In genomic region chr3:108477511-108478147, GRCh38 we compare ENCODE assay signal across 8 cellular contexts. TPM values are rescaled to one million over a fixed set of nuclear protein-coding genes. Genes with fewer than 3 reads are reported as not detected.
A peak's percentile ranks its signal among the peaks of the same experiment; 100 is the strongest.
DNase-seq lines count a peak whose midpoint lies in the region; ATAC-seq and TF ChIP-seq lines count a peak whose summit lies in the region.

No MANE protein-coding gene starts in this region.

- no peak overlapping the region for H3K27ac Mint-ChIP-seq in activated CD4-positive, alpha-beta T cell treated with anti-CD3 and anti-CD28 coated beads for 36 hours

- intact Hi-C loops in Right ventricle myocardium superior (cut with DNase I) = loop anchor here (10.0 kb wide), 1 partner anchor 543 kb away; no protein-coding TSS in a partner anchor
- intact Hi-C loops in Right ventricle myocardium inferior (cut with DNase I) = loop anchor here (5.0 to 10.0 kb wide), 2 partner anchors 253 to 540 kb away; partner anchors contain the start of gene IFT57
- intact Hi-C loops in activated CD4-positive, alpha-beta T cell treated with anti-CD3 and anti-CD28 coated beads for 36 hours (cut with DNase I, micrococcal nuclease) = loop anchor here (1.0 to 10.0 kb wide), 7 partner anchors 70 to 1241 kb away; no protein-coding TSS in a partner anchor

- no peaks in the 10 kb centered on the region for H3K27me3 ChIP-seq in lung (ENCODE audit: control insufficient read depth, insufficient read depth)

- WGBS in lung, 2 donors = 24% methylated on average over 4 of the region's 4 CpGs

- no peaks in the 10 kb centered on the region for H3K4me1 ChIP-seq in lung (ENCODE audit: control insufficient read depth in 2 of 2, insufficient read depth in 2 of 2, low read length in 2 of 2)

- no peak for DNase-seq in Right ventricle myocardium superior
- DNase-seq in Right ventricle myocardium inferior (ENCODE audit: missing footprints) = no peak
- peak; percentile 69 for DNase-seq in NCI-H510A treated with DMSO at 0.1 percent for 48 hours (lab: John Stamatoyannopoulos, UW)
- peak; percentile 78 for DNase-seq in activated CD4-positive, alpha-beta T cell treated with anti-CD3 and anti-CD28 coated beads for 36 hours
- DNase-seq in coronary artery (ENCODE audit: low spot score) = no peak
- peak; percentile 57 for DNase-seq in lung (ENCODE audit: low spot score)
- peak; percentile 16 to 31 for DNase-seq in stimulated activated CD8-positive, alpha-beta memory T cell treated with anti-CD3 and anti-CD28 coated beads, Interleukin-4, amount 100 ng/mL, for 1 hour (ENCODE audit: low read depth in 2 of 2, low spot score in 1 of 2)

- no peaks in the 10 kb centered on the region for H3K9me3 Mint-ChIP-seq in activated CD4-positive, alpha-beta T cell treated with anti-CD3 and anti-CD28 coated beads for 36 hours (ENCODE audit: low read depth)

- TF ChIP-seq CTCF in coronary artery (IDR thresholded peaks at IDR 0.05) (peak; percentile 53), lung (IDR thresholded peaks at IDR 0.05; ENCODE audit: control extremely low read depth, extremely low read depth) (peak; percentile 42)

- POLR2A ChIA-PET in activated CD4-positive, alpha-beta T cell treated with anti-CD3 and anti-CD28 coated beads for 36 hours (lab: Charles Lee) = interaction anchor here (0.5 to 1.0 kb wide), 2 partner anchors 67 to 550 kb away, joined by 3 to 7 read pairs; no protein-coding TSS in a partner anchor

- no peaks in the 10 kb centered on the region for H3K9me3 ChIP-seq in lung (ENCODE audit: control insufficient read depth in 2 of 2, insufficient read depth in 1 of 2, low read length in 1 of 2)

- no peaks in the 10 kb centered on the region for H3K36me3 Mint-ChIP-seq in activated CD4-positive, alpha-beta T cell treated with anti-CD3 and anti-CD28 coated beads for 36 hours (ENCODE audit: low read depth)

- CTCF ChIA-PET in activated CD4-positive, alpha-beta T cell treated with anti-CD3 and anti-CD28 coated beads for 36 hours (lab: Charles Lee) = interaction anchor here (0.5 to 2.2 kb wide), 43 partner anchors 8 to 1242 kb away, joined by 3 to 24 read pairs (median 3); no protein-coding TSS in a partner anchor

- ATAC-seq in Right ventricle myocardium superior (ENCODE audit: poor library complexity) (peak; percentile 68), Right ventricle myocardium inferior (no peak), HG03378 (IDR thresholded peaks at IDR 0.05; ENCODE audit: unreplicated experiment) (peak; percentile 72), lung (ENCODE audit: insufficient read depth, low FRiP score) (peak; percentile 85)
- ATAC-seq in activated CD4-positive, alpha-beta T cell treated with anti-CD3 and anti-CD28 coated beads for 36 hours = peak; percentile 79

- no peak overlapping the region for H3K4me3 Mint-ChIP-seq in activated CD4-positive, alpha-beta T cell treated with anti-CD3 and anti-CD28 coated beads for 36 hours

- H3K27ac ChIP-seq in coronary artery (no peak overlapping the region), lung (ENCODE audit: low read depth in 1 of 2, low read length in 1 of 2) (no peak overlapping the region)

- no peaks in the 10 kb centered on the region for H3K36me3 ChIP-seq in lung (ENCODE audit: control insufficient read depth in 2 of 2, insufficient read depth in 2 of 2, low read length in 2 of 2)

- H3K4me3 ChIP-seq in coronary artery = no peak overlapping the region
- no peak overlapping the region for H3K4me3 ChIP-seq in lung

- H3K4me1 Mint-ChIP-seq in activated CD4-positive, alpha-beta T cell treated with anti-CD3 and anti-CD28 coated beads for 36 hours = no peaks in the 10 kb centered on the region

- H3K27me3 Mint-ChIP-seq in activated CD4-positive, alpha-beta T cell treated with anti-CD3 and anti-CD28 coated beads for 36 hours = peaks cover 2% of the 10 kb centered on the region

RNA-seq across cellular contexts. Expression of gene MYH15, which starts 32.8 kb away (rescaled TPM):
- total RNA-seq in Right ventricle myocardium superior = 0.13 TPM
- 0.19 TPM for total RNA-seq in Right ventricle myocardium inferior
- total RNA-seq in activated CD4-positive, alpha-beta T cell treated with anti-CD3 and anti-CD28 coated beads for 36 hours = under 1 TPM; 0.09 to 0.58 TPM
- under 1 TPM; 0.18 to 0.31 TPM for total RNA-seq in lung
- polyA plus RNA-seq in lung = under 1 TPM; 0.06 to 0.31 TPM

Comparison
In these comparisons a context has a peak if more than half of its experiments do, and no peak if none do; other contexts are left out.
1. DNase-seq: peak in NCI-H510A treated with DMSO at 0.1 percent for 48 hours (single experiment), activated CD4-positive, alpha-beta T cell treated with anti-CD3 and anti-CD28 coated beads for 36 hours (single experiment), lung (single experiment) and stimulated activated CD8-positive, alpha-beta memory T cell treated with anti-CD3 and anti-CD28 coated beads, Interleukin-4, amount 100 ng/mL, for 1 hour (2 of 2); none in Right ventricle myocardium superior (single experiment), Right ventricle myocardium inferior (single experiment) and coronary artery (single experiment).